2 cellular contexts compared by ENCODE assay signal in genomic region chr13:43744630-43745029, GRCh38.
A peak's percentile ranks its signal among the peaks of the same experiment; 100 is the strongest.
TF ChIP-seq lines count a peak whose summit lies in the region.

No MANE protein-coding gene starts in this region.

TF ChIP-seq in HepG2, 621 proteins besides CTCF, POLR2A, EP300 and RAD21 (continued from another document):
- peak; percentile 27 to 88 for TF ChIP-seq REST (IDR thresholded peaks at IDR 0.05; ENCODE audit: borderline replicate concordance in 1 of 2, low read depth in 1 of 2, low read length in 2 of 2)

TF ChIP-seq in PFSK-1, 5 proteins besides CTCF, POLR2A, EP300 and RAD21 (continued from another document):
- TF ChIP-seq REST (IDR thresholded peaks at IDR 0.05; ENCODE audit: insufficient read depth in 1 of 2, low read depth in 2 of 2, low read length in 2 of 2): peak; percentile 52 to 88; a peak in 3 of 4 replicates
